ENCODE assay signal across 25 cellular contexts in the genomic region with DNA sequence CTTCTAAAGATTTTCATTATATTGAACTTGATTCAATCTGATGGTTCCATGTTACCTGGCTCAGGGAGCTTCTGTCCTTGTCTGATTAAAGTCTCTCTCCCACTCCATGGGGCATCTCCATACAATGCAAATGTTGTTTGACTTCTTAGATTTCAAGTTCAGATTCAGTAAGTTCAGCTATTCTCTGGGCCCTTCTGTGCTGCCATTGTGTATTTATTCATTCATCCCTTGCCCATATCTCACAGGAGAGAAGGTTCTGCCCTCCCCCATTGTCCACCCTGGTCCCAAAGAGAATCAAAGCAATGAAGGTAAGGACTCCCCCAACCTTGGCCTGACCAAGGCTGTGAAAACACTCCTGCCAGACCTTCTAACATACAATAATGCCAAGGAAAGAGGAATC.
DNase-seq lines count a peak whose midpoint lies in the region; ATAC-seq and TF ChIP-seq lines count a peak whose summit lies in the region.
"Had no signal": no experiment of that assay in that cellular context is flagged by ENCODE, and none has a peak within 500 bp of the region (broad histone marks: within the 10 kb centered on the region; RNA-seq: fewer than 3 reads in every experiment).

No MANE protein-coding gene starts in this region.

- peaks cover 8% of the 10 kb centered on the region for H3K4me1 Mint-ChIP-seq in WTC11
- peaks cover 13% of the 10 kb centered on the region for H3K4me1 Mint-ChIP-seq in endothelial cell (ENCODE audit: unreplicated experiment)
- H3K4me1 Mint-ChIP-seq in nephron progenitor cell: no peaks in the 10 kb centered on the region
- H3K4me1 Mint-ChIP-seq: CD14-positive monocyte; CD4-positive, alpha-beta memory T cell; CD4-positive, CD25-positive, alpha-beta regulatory T cell; CD8-positive, alpha-beta memory T cell had no signal

- H3K27ac Mint-ChIP-seq in WTC11 (peak overlapping the region; percentile 1; the same call in 1 of the 2 replicates), endothelial cell (ENCODE audit: unreplicated experiment) (no peak overlapping the region), nephron progenitor cell (peak overlapping the region; percentile 13)
- H3K27ac Mint-ChIP-seq: CD14-positive monocyte; CD4-positive, alpha-beta memory T cell; CD4-positive, CD25-positive, alpha-beta regulatory T cell; CD8-positive, alpha-beta memory T cell had no signal

- H3K27ac ChIP-seq in colonic mucosa (no peak overlapping the region), uterus (no peak overlapping the region)
- H3K27ac ChIP-seq: BLaER1 had no signal

- H3K9ac ChIP-seq in colonic mucosa (ENCODE audit: low read depth in 2 of 2, low read length in 2 of 2): no peak overlapping the region
- H3K9ac ChIP-seq: BLaER1 had no signal

- no peaks in the 10 kb centered on the region for H3K4me1 ChIP-seq in colonic mucosa
- H3K4me1 ChIP-seq in uterus: no peaks in the 10 kb centered on the region
- H3K4me1 ChIP-seq: BE2C, BLaER1 had no signal

- H3K9me3 ChIP-seq in colonic mucosa (no peaks in the 10 kb centered on the region), uterus (no peaks in the 10 kb centered on the region)
- H3K9me3 ChIP-seq: BE2C had no signal

- POLR2A ChIA-PET in WTC11 (lab: Charles Lee): interaction anchor here (0.6 kb wide), 1 partner anchor 12 kb away, joined by 3 read pairs; no protein-coding TSS in a partner anchor

- ATAC-seq in WTC11 (no peak), HG03135 (IDR thresholded peaks at IDR 0.05; ENCODE audit: unreplicated experiment) (no peak)
- ATAC-seq: GM12878 had no signal

- DNase-seq in WTC11 (ENCODE audit: low spot score) (no peak), endothelial cell (ENCODE audit: low spot score) (no peak), nephron progenitor cell (no peak), colonic mucosa (no peak), dermis blood vessel endothelial cell (no peak), uterus (no peak)
- DNase-seq: 8988T; ACHN; BE2C; C1 segment of cervical spinal cord; CD4-positive, alpha-beta memory T cell; CD4-positive, CD25-positive, alpha-beta regulatory T cell; CD8-positive, alpha-beta memory T cell; COR-L47; DMS 273 treated with DMSO at 0.1 percent for 48 hours; DMS153; DMS53; DMS79; DND-41; EL; GDM1 had no signal

- intact Hi-C loops in colonic mucosa (cut with DNase I) (no loop called here), uterus (cut with DNase I; ENCODE audit: low total_unique reads) (no loop called here)

- H3K4me3 ChIP-seq in colonic mucosa: no peak overlapping the region
- no peak overlapping the region for H3K4me3 ChIP-seq in uterus
- H3K4me3 ChIP-seq: BLaER1, GM12878 had no signal

- H3K27me3 ChIP-seq in colonic mucosa: no peaks in the 10 kb centered on the region
- no peaks in the 10 kb centered on the region for H3K27me3 ChIP-seq in uterus
- H3K27me3 ChIP-seq: BE2C, BLaER1 had no signal

- H3K27me3 Mint-ChIP-seq in WTC11 (ENCODE audit: low read depth) (no peaks in the 10 kb centered on the region), endothelial cell (ENCODE audit: unreplicated experiment) (peaks cover 2% of the 10 kb centered on the region), nephron progenitor cell (ENCODE audit: low read depth, poor library complexity) (no peaks in the 10 kb centered on the region)
- H3K27me3 Mint-ChIP-seq: CD4-positive, alpha-beta memory T cell; CD4-positive, CD25-positive, alpha-beta regulatory T cell; CD8-positive, alpha-beta memory T cell had no signal

- H3K36me3 ChIP-seq in colonic mucosa: no peaks in the 10 kb centered on the region
- H3K36me3 ChIP-seq in uterus: no peaks in the 10 kb centered on the region
- H3K36me3 ChIP-seq: BE2C had no signal

- TF ChIP-seq CTCF in WTC11 (IDR thresholded peaks at IDR 0.05) (no peak), endothelial cell (IDR thresholded peaks at IDR 0.05; ENCODE audit: unreplicated experiment) (no peak), nephron progenitor cell (IDR thresholded peaks at IDR 0.05) (no peak), colonic mucosa (IDR thresholded peaks at IDR 0.05) (no peak), uterus (IDR thresholded peaks at IDR 0.05) (no peak)

- H3K4me3 Mint-ChIP-seq in WTC11 (no peak overlapping the region), endothelial cell (ENCODE audit: unreplicated experiment) (peak overlapping the region; percentile 34), nephron progenitor cell (no peak overlapping the region)
- H3K4me3 Mint-ChIP-seq: CD14-positive monocyte; CD4-positive, alpha-beta memory T cell; CD4-positive, CD25-positive, alpha-beta regulatory T cell; CD8-positive, alpha-beta memory T cell had no signal

- CTCF ChIA-PET in WTC11 (lab: Charles Lee): interaction anchor here (0.9 kb wide), 1 partner anchor 34 kb away, joined by 3 read pairs; no protein-coding TSS in a partner anchor

- H3K9me3 Mint-ChIP-seq in WTC11 (no peaks in the 10 kb centered on the region; the same call in 1 of the 2 replicates), endothelial cell (ENCODE audit: unreplicated experiment) (no peaks in the 10 kb centered on the region), nephron progenitor cell (peaks cover 31% of the 10 kb centered on the region)

- TF ChIP-seq POLR2A in uterus (IDR thresholded peaks at IDR 0.05): no peak

- peaks cover 29% of the 10 kb centered on the region for H3K36me3 Mint-ChIP-seq in WTC11
- peaks cover 16% of the 10 kb centered on the region for H3K36me3 Mint-ChIP-seq in endothelial cell (ENCODE audit: low read depth, unreplicated experiment)
- H3K36me3 Mint-ChIP-seq in nephron progenitor cell (ENCODE audit: low read depth): peaks cover 60% of the 10 kb centered on the region
- H3K36me3 Mint-ChIP-seq: CD14-positive monocyte; CD4-positive, alpha-beta memory T cell; CD4-positive, CD25-positive, alpha-beta regulatory T cell; CD8-positive, alpha-beta memory T cell had no signal

TF ChIP-seq in WTC11, 78 proteins besides CTCF, POLR2A, EP300 and RAD21 (continues in another document):
- TF ChIP-seq NFYB (CRISPR knock-in tag; conservative IDR thresholded peaks at IDR 0.05; ENCODE audit: low read depth): no peak
- TF ChIP-seq, protein P1, sequence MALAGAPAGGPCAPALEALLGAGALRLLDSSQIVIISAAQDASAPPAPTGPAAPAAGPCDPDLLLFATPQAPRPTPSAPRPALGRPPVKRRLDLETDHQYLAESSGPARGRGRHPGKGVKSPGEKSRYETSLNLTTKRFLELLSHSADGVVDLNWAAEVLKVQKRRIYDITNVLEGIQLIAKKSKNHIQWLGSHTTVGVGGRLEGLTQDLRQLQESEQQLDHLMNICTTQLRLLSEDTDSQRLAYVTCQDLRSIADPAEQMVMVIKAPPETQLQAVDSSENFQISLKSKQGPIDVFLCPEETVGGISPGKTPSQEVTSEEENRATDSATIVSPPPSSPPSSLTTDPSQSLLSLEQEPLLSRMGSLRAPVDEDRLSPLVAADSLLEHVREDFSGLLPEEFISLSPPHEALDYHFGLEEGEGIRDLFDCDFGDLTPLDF (CRISPR knock-in tag; IDR thresholded peaks at IDR 0.05): no peak
- TF ChIP-seq, protein P2, sequence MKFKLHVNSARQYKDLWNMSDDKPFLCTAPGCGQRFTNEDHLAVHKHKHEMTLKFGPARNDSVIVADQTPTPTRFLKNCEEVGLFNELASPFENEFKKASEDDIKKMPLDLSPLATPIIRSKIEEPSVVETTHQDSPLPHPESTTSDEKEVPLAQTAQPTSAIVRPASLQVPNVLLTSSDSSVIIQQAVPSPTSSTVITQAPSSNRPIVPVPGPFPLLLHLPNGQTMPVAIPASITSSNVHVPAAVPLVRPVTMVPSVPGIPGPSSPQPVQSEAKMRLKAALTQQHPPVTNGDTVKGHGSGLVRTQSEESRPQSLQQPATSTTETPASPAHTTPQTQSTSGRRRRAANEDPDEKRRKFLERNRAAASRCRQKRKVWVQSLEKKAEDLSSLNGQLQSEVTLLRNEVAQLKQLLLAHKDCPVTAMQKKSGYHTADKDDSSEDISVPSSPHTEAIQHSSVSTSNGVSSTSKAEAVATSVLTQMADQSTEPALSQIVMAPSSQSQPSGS (CRISPR knock-in tag; IDR thresholded peaks at IDR 0.05; ENCODE audit: borderline replicate concordance, low read depth): no peak
- no peak for TF ChIP-seq JAZF1 (CRISPR knock-in tag; IDR thresholded peaks at IDR 0.05)
- TF ChIP-seq ZNF263 (CRISPR knock-in tag; IDR thresholded peaks at IDR 0.05; ENCODE audit: low read depth): no peak
- no peak for TF ChIP-seq NR2C2 (CRISPR knock-in tag; IDR thresholded peaks at IDR 0.05)
- TF ChIP-seq IRF2 (CRISPR knock-in tag; IDR thresholded peaks at IDR 0.05; ENCODE audit: borderline replicate concordance, low read depth): no peak
- TF ChIP-seq HMGA2 (CRISPR knock-in tag; IDR thresholded peaks at IDR 0.05): no peak
- no peak for TF ChIP-seq ELF4 (CRISPR knock-in tag; IDR thresholded peaks at IDR 0.05; ENCODE audit: low read depth)
- no peak for TF ChIP-seq PRDM15 (CRISPR knock-in tag; IDR thresholded peaks at IDR 0.05)
- no peak for TF ChIP-seq TP53 (CRISPR knock-in tag; IDR thresholded peaks at IDR 0.05)
- no peak for TF ChIP-seq GRHL2 (CRISPR knock-in tag; IDR thresholded peaks at IDR 0.05; ENCODE audit: insufficient replicate concordance, severe bottlenecking)
